In the genomic region with DNA sequence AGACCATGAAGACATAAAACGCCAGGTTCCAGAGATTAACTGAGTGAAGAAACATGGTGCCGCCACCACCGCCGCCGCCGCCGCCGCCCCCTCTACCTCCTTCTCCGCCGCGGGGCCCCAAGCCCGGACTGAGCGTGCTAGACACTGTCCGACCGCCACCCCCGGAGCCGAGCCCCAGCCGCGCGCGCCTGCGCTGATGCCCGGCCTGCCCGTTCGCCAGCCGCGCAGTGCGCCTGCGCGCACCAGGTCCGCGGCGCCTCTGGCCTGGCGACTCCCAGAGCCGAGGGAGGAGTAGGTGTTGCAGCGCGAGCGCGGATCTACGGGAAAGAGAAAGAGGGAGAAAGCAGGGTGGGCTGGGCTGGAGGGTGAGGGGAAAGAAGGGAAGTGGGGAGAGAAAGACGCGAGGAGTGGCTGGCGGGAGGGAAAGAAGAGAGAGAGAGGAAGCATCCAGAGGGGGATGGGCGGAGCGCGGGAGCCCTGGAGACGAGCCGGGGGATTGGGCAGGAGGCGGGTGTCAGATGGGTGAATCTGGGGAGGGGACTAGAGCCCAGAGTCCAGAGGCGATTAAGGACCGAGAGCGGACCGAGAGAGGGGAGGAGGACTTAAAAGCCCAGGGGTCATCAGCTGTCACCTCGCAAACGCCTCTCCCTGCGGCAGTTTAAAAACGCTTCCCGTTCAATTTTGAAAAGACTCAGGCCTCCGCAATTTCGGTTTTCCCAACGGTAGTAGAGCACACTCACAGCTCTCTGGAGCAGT, we compare ENCODE assay signal across 1 cellular context.
TF ChIP-seq lines count a peak whose summit lies in the region.

A gene with protein sequence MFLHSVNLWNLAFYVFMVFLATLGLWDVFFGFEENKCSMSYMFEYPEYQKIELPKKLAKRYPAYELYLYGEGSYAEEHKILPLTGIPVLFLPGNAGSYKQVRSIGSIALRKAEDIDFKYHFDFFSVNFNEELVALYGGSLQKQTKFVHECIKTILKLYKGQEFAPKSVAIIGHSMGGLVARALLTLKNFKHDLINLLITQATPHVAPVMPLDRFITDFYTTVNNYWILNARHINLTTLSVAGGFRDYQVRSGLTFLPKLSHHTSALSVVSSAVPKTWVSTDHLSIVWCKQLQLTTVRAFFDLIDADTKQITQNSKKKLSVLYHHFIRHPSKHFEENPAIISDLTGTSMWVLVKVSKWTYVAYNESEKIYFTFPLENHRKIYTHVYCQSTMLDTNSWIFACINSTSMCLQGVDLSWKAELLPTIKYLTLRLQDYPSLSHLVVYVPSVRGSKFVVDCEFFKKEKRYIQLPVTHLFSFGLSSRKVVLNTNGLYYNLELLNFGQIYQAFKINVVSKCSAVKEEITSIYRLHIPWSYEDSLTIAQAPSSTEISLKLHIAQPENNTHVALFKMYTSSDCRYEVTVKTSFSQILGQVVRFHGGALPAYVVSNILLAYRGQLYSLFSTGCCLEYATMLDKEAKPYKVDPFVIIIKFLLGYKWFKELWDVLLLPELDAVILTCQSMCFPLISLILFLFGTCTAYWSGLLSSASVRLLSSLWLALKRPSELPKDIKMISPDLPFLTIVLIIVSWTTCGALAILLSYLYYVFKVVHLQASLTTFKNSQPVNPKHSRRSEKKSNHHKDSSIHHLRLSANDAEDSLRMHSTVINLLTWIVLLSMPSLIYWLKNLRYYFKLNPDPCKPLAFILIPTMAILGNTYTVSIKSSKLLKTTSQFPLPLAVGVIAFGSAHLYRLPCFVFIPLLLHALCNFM (minus strand): TSS at position 146 of the 756 bp plus-strand sequence. CDS start 91 bp downstream, at position 55.

TF ChIP-seq in K562, 482 proteins besides CTCF, POLR2A, EP300 and RAD21 (continued from another document):
- TF ChIP-seq FOXM1 (IDR thresholded peaks at IDR 0.05; ENCODE audit: low read depth) (peak; percentile 62; the same call in 1 of the 2 replicates), FOXM1 (CRISPR knock-in tag; IDR thresholded peaks at IDR 0.05; ENCODE audit: low read depth) (no peak), PKNOX1 (IDR thresholded peaks at IDR 0.05) (0 out of 2 replicates have a peak, but pooled peaks have one; percentile 16), ZNF263 (CRISPR knock-in tag; IDR thresholded peaks at IDR 0.05; ENCODE audit: borderline replicate concordance) (no peak), DPF2 (IDR thresholded peaks at IDR 0.05) (0 out of 2 replicates have a peak, but pooled peaks have one; percentile 26), JUND (IDR thresholded peaks at IDR 0.05; ENCODE audit: borderline replicate concordance, low read depth, low read length) (no peak), JUND (tag; IDR thresholded peaks at IDR 0.05; ENCODE audit: borderline replicate concordance, low read depth, low read length) (no peak), ZNF445 (CRISPR knock-in tag; IDR thresholded peaks at IDR 0.05; ENCODE audit: low read depth) (no peak), SUPT5H (IDR thresholded peaks at IDR 0.05) (peak; percentile 57), GATA2 (CRISPR knock-in tag; IDR thresholded peaks at IDR 0.05) (no peak), SNAPC5 (CRISPR knock-in tag; IDR thresholded peaks at IDR 0.05) (no peak), POLR2B (IDR thresholded peaks at IDR 0.05; ENCODE audit: low read depth, partially characterized antibody) (peak; percentile 35), MYBL2 (IDR thresholded peaks at IDR 0.05; ENCODE audit: low read depth) (peak; percentile 65), MYBL2 (CRISPR knock-in tag; IDR thresholded peaks at IDR 0.05; ENCODE audit: borderline replicate concordance) (no peak), RBFOX2 (IDR thresholded peaks at IDR 0.05; ENCODE audit: low read depth, low read length) (peak; percentile 59), RFX1 (IDR thresholded peaks at IDR 0.05) (peak; percentile 24; the same call in 1 of the 2 replicates), ADNP (tag; IDR thresholded peaks at IDR 0.05) (no peak), MAZ (CRISPR knock-in tag; conservative IDR thresholded peaks at IDR 0.05 in 1 of 2, IDR thresholded peaks at IDR 0.05 in 1 of 2) (no peak), RFX5 (IDR thresholded peaks at IDR 0.05; ENCODE audit: low read depth, low read length) (no peak), HDAC1 (IDR thresholded peaks at IDR 0.05) (peak in 1 of 2 experiments; percentile 30; a peak in 1 of 4 replicates), POLR2G (IDR thresholded peaks at IDR 0.05; ENCODE audit: low read depth, low read length) (peak; percentile 62), NRF1 (conservative IDR thresholded peaks at IDR 0.05 in 1 of 2, IDR thresholded peaks at IDR 0.05 in 1 of 2) (peak; percentile 92), BRCA1 (IDR thresholded peaks at IDR 0.05) (no peak), BRCA1 (CRISPR knock-in tag; IDR thresholded peaks at IDR 0.05) (no peak), ZNF79 (CRISPR knock-in tag; IDR thresholded peaks at IDR 0.05; ENCODE audit: low read depth) (no peak), KDM1A (IDR thresholded peaks at IDR 0.05) (peak in 1 of 2 experiments; percentile 82; a peak in 2 of 4 replicates), ZBTB26 (CRISPR knock-in tag; IDR thresholded peaks at IDR 0.05) (0 out of 2 replicates have a peak, but pooled peaks have one; percentile 45), ARID2 (IDR thresholded peaks at IDR 0.05) (no peak), ZZZ3 (IDR thresholded peaks at IDR 0.05) (no peak), CXXC5 (CRISPR knock-in tag; IDR thresholded peaks at IDR 0.05) (0 out of 2 replicates have a peak, but pooled peaks have one; percentile 16), C11orf30 (IDR thresholded peaks at IDR 0.05; ENCODE audit: low read depth) (peak; percentile 12; the same call in 1 of the 2 replicates), CC2D1A (IDR thresholded peaks at IDR 0.05) (peak; percentile 38; the same call in 1 of the 2 replicates)
- TF ChIP-seq, protein P1, sequence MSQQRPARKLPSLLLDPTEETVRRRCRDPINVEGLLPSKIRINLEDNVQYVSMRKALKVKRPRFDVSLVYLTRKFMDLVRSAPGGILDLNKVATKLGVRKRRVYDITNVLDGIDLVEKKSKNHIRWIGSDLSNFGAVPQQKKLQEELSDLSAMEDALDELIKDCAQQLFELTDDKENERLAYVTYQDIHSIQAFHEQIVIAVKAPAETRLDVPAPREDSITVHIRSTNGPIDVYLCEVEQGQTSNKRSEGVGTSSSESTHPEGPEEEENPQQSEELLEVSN (IDR thresholded peaks at IDR 0.05; ENCODE audit: borderline replicate concordance in 1 of 2, extremely low read depth in 1 of 2, insufficient read depth in 1 of 2, insufficient read length in 1 of 2, low read depth in 1 of 2, low read length in 1 of 2, poor library complexity in 1 of 2, severe bottlenecking in 1 of 2), result peak in 1 of 2 experiments; percentile 22
- TF ChIP-seq, protein P2, sequence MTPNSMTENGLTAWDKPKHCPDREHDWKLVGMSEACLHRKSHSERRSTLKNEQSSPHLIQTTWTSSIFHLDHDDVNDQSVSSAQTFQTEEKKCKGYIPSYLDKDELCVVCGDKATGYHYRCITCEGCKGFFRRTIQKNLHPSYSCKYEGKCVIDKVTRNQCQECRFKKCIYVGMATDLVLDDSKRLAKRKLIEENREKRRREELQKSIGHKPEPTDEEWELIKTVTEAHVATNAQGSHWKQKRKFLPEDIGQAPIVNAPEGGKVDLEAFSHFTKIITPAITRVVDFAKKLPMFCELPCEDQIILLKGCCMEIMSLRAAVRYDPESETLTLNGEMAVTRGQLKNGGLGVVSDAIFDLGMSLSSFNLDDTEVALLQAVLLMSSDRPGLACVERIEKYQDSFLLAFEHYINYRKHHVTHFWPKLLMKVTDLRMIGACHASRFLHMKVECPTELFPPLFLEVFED (CRISPR knock-in tag; conservative IDR thresholded peaks at IDR 0.05), result peak; percentile 28; the same call in 1 of the 2 replicates
